ENCODE assay signal across 1 cellular context in the genomic region with DNA sequence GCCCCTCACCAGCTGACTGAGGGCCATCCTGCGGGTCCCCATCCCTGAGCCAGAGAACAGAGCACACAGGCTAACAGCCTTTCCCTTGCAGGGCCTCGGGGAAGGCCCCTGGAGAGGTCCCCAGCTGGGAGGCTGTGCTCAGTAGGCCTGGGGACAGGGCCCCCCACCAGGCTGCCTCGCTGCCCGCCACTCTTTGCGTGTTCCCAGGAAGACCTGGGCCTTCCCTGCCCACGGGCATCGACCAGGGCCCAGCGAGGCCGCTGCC.
TF ChIP-seq lines count a peak whose summit lies in the region.

No MANE protein-coding gene starts in this region.

TF ChIP-seq in H1, 55 proteins besides CTCF, POLR2A, EP300 and RAD21:
- TF ChIP-seq ASH2L (IDR thresholded peaks at IDR 0.05; ENCODE audit: low read length): no peak
- TF ChIP-seq ZNF274 (IDR thresholded peaks at IDR 0.05; ENCODE audit: borderline replicate concordance, extremely low read depth, low read length): no peak
- TF ChIP-seq, protein P1, sequence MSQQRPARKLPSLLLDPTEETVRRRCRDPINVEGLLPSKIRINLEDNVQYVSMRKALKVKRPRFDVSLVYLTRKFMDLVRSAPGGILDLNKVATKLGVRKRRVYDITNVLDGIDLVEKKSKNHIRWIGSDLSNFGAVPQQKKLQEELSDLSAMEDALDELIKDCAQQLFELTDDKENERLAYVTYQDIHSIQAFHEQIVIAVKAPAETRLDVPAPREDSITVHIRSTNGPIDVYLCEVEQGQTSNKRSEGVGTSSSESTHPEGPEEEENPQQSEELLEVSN (IDR thresholded peaks at IDR 0.05): no peak
- no peak for TF ChIP-seq SUZ12 (IDR thresholded peaks at IDR 0.05; ENCODE audit: low read length)
